In genomic region chr18:27713037-27713726, GRCh38 we compare ENCODE assay signal across 13 cellular contexts.
DNase-seq lines count a peak whose midpoint lies in the region; ATAC-seq, FAIRE-seq and TF ChIP-seq lines count a peak whose summit lies in the region.
"Had no signal": no experiment of that assay in that cellular context is flagged by ENCODE, and none has a peak within 500 bp of the region (broad histone marks: within the 10 kb centered on the region; RNA-seq: fewer than 3 reads in every experiment).

No MANE protein-coding gene starts in this region.

- H3K9me3 Mint-ChIP-seq in activated CD8-positive, alpha-beta T cell treated with anti-CD3 and anti-CD28 coated beads, Interleukin-2, amount 10 ng/mL, durations not matched to agents 7 days and 5 days (ENCODE audit: insufficient read depth): peaks cover 14% of the 10 kb centered on the region

- ATAC-seq in activated CD8-positive, alpha-beta T cell treated with anti-CD3 and anti-CD28 coated beads, Interleukin-2, amount 10 ng/mL, durations not matched to agents 7 days and 5 days: no peak
- ATAC-seq: activated T-helper 17 cell treated with anti-CD3 and anti-CD28 coated beads, Interleukin-2, amount 50 U/mL, for 72 hours had no signal

- H3K4me3 ChIP-seq in fibroblast of the aortic adventitia (ENCODE audit: low read depth, low read length): no peak overlapping the region

- POLR2A ChIA-PET in activated CD8-positive, alpha-beta T cell treated with anti-CD3 and anti-CD28 coated beads, Interleukin-2, amount 10 ng/mL, durations not matched to agents 7 days and 5 days (lab: Charles Lee): no interaction called here

- no peaks in the 10 kb centered on the region for H3K4me1 Mint-ChIP-seq in activated CD8-positive, alpha-beta T cell treated with anti-CD3 and anti-CD28 coated beads, Interleukin-2, amount 10 ng/mL, durations not matched to agents 7 days and 5 days (ENCODE audit: low read depth)
- H3K4me1 Mint-ChIP-seq: activated B cell treated with CpG ODN at 0.5 μM for 24 hours; activated T-helper 17 cell treated with anti-CD3 and anti-CD28 coated beads, Interleukin-2, amount 50 U/mL, for 72 hours had no signal

- H3K27me3 Mint-ChIP-seq in activated CD8-positive, alpha-beta T cell treated with anti-CD3 and anti-CD28 coated beads, Interleukin-2, amount 10 ng/mL, durations not matched to agents 7 days and 5 days (ENCODE audit: low read depth): no peaks in the 10 kb centered on the region
- H3K27me3 Mint-ChIP-seq: activated B cell treated with CpG ODN at 0.5 μM for 24 hours; activated T-helper 17 cell treated with anti-CD3 and anti-CD28 coated beads, Interleukin-2, amount 50 U/mL, for 72 hours had no signal

- CTCF ChIA-PET in activated CD8-positive, alpha-beta T cell treated with anti-CD3 and anti-CD28 coated beads, Interleukin-2, amount 10 ng/mL, durations not matched to agents 7 days and 5 days (lab: Charles Lee): no interaction called here

- TF ChIP-seq POLR2A in GM12892 (IDR thresholded peaks at IDR 0.05; ENCODE audit: low read depth, low read length): no peak

- H3K4me3 Mint-ChIP-seq in activated CD8-positive, alpha-beta T cell treated with anti-CD3 and anti-CD28 coated beads, Interleukin-2, amount 10 ng/mL, durations not matched to agents 7 days and 5 days: no peak overlapping the region
- H3K4me3 Mint-ChIP-seq: activated B cell treated with CpG ODN at 0.5 μM for 24 hours; activated T-helper 17 cell treated with anti-CD3 and anti-CD28 coated beads, Interleukin-2, amount 50 U/mL, for 72 hours had no signal

- H3K36me3 Mint-ChIP-seq in activated CD8-positive, alpha-beta T cell treated with anti-CD3 and anti-CD28 coated beads, Interleukin-2, amount 10 ng/mL, durations not matched to agents 7 days and 5 days (ENCODE audit: low read depth): no peaks in the 10 kb centered on the region

- H3K27ac Mint-ChIP-seq in activated CD8-positive, alpha-beta T cell treated with anti-CD3 and anti-CD28 coated beads, Interleukin-2, amount 10 ng/mL, durations not matched to agents 7 days and 5 days: no peak overlapping the region
- H3K27ac Mint-ChIP-seq: activated B cell treated with CpG ODN at 0.5 μM for 24 hours; activated T-helper 17 cell treated with anti-CD3 and anti-CD28 coated beads, Interleukin-2, amount 50 U/mL, for 72 hours had no signal

- no peak for FAIRE-seq in GM12892 (lab: Jason Lieb, UNC)
- FAIRE-seq: bronchial epithelial cell had no signal

- DNase-seq in DMS 273 (lab: John Stamatoyannopoulos, UW; ENCODE audit: unreplicated experiment) (peak; percentile 31), DMS 273 treated with DMSO at 0.1 percent for 48 hours (lab: John Stamatoyannopoulos, UW) (no peak), NCI-H510A treated with DMSO at 0.1 percent for 48 hours (lab: John Stamatoyannopoulos, UW) (peak; percentile 99), fibroblast of the aortic adventitia (ENCODE audit: low read depth) (peak; percentile 28), retina (peak; percentile 41), GM12892 (ENCODE audit: insufficient read length) (no peak), NAMALWA (ENCODE audit: low spot score) (no peak)
- no peak for DNase-seq in activated CD8-positive, alpha-beta T cell treated with anti-CD3 and anti-CD28 coated beads, Interleukin-2, amount 10 ng/mL, durations not matched to agents 7 days and 5 days
- DNase-seq: activated B cell treated with CpG ODN at 0.5 μM for 24 hours, islet precursor cell, NCI-H1694 treated with DMSO at 0.1 percent for 48 hours had no signal

- no peak for TF ChIP-seq CTCF in fibroblast of the aortic adventitia (IDR thresholded peaks at IDR 0.05; ENCODE audit: insufficient read depth, low read length)

Comparison
In these comparisons a context has a peak if more than half of its experiments do, and no peak if none do; other contexts are left out.
1. DNase-seq: peak in DMS 273 (single experiment), NCI-H510A treated with DMSO at 0.1 percent for 48 hours (single experiment), fibroblast of the aortic adventitia (single experiment) and retina (single experiment); none in DMS 273 treated with DMSO at 0.1 percent for 48 hours (single experiment), GM12892 (single experiment), activated CD8-positive, alpha-beta T cell treated with anti-CD3 and anti-CD28 coated beads, Interleukin-2, amount 10 ng/mL, durations not matched to agents 7 days and 5 days (single experiment) and NAMALWA (single experiment).